Comparison of ENCODE assay signal across 20 cellular contexts in genomic region chr11:24312464-24313238, GRCh38.
DNase-seq lines count a peak whose midpoint lies in the region; ATAC-seq, FAIRE-seq and TF ChIP-seq lines count a peak whose summit lies in the region.
"Had no signal": no experiment of that assay in that cellular context is flagged by ENCODE, and none has a peak within 500 bp of the region (broad histone marks: within the 10 kb centered on the region; RNA-seq: fewer than 3 reads in every experiment).

No MANE protein-coding gene starts in this region.

- POLR2A ChIA-PET in HepG2 (lab: Yijun Ruan, JAX) (no interaction called here), PC-9 (lab: Charles Lee; ENCODE audit: unreplicated experiment) (no interaction called here)

- TF ChIP-seq RAD21 in liver (IDR thresholded peaks at IDR 0.05) (no peak), HepG2 (CRISPR knock-in tag; IDR thresholded peaks at IDR 0.05) (no peak)

- intact Hi-C loops in HepG2 (cut with micrococcal nuclease; ENCODE audit: unreplicated experiment): no loop called here
- intact Hi-C loops in ovary (cut with DNase I): no loop called here
- intact Hi-C loops in PC-9 (cut with micrococcal nuclease; ENCODE audit: unreplicated experiment): no loop called here

- TF ChIP-seq POLR2A in HepG2 (IDR thresholded peaks at IDR 0.05; ENCODE audit: insufficient read depth in 1 of 2, low read depth in 2 of 2, low read length in 2 of 2) (no peak), ovary (IDR thresholded peaks at IDR 0.05) (no peak)

- H4K20me1 ChIP-seq in HepG2 (ENCODE audit: insufficient read depth, low read length): no peaks in the 10 kb centered on the region
- no peaks in the 10 kb centered on the region for H4K20me1 ChIP-seq in PC-9 (ENCODE audit: insufficient read depth)

- CTCF ChIA-PET in HepG2 (lab: Yijun Ruan, JAX; ENCODE audit: low intra/inter-chr PET ratio, low total read pairs): no interaction called here
- CTCF ChIA-PET in PC-9 (lab: Charles Lee): no interaction called here

- no peaks in the 10 kb centered on the region for H3F3A ChIP-seq in PC-9 (ENCODE audit: insufficient read depth, low read depth)

- FAIRE-seq in HepG2 (lab: Jason Lieb, UNC): no peak
- FAIRE-seq: A549, HTR-8/SVneo had no signal

- no peak overlapping the region for H3K9ac ChIP-seq in liver (ENCODE audit: low read depth in 1 of 2, low read length in 2 of 2)
- H3K9ac ChIP-seq in HepG2 (ENCODE audit: insufficient read depth, low read depth, low read length): no peak overlapping the region
- H3K9ac ChIP-seq in adipocyte (ENCODE audit: low read length): no peak overlapping the region

- H2AFZ ChIP-seq in HepG2 (ENCODE audit: low read length): no peak overlapping the region
- no peak overlapping the region for H2AFZ ChIP-seq in PC-9

- H3K4me2 ChIP-seq in HepG2 (ENCODE audit: low read depth, low read length) (no peak overlapping the region), PC-9 (no peak overlapping the region)
- H3K4me2 ChIP-seq: A549 had no signal

- H3K9me3 ChIP-seq in liver (ENCODE audit: control insufficient read depth in 4 of 4, low read length in 3 of 4) (peaks cover 0 to 5% (median under 1%) of the 10 kb centered on the region in 4 donors), HepG2 (ENCODE audit: low read length) (peaks cover 21% of the 10 kb centered on the region), adipocyte (ENCODE audit: control insufficient read depth, low read length) (no peaks in the 10 kb centered on the region), ovary (no peaks in the 10 kb centered on the region), PC-9 (ENCODE audit: insufficient read depth, low read depth) (no peaks in the 10 kb centered on the region)

- ATAC-seq in HepG2: no peak
- ATAC-seq: A549; HCT116; naive thymus-derived CD8-positive, alpha-beta T cell; psoas muscle had no signal

- H3K27ac ChIP-seq in liver (ENCODE audit: low read depth in 1 of 2, low read length in 2 of 2) (no peak overlapping the region), HepG2 (ENCODE audit: extremely low read length, insufficient read depth, low read length) (no peak overlapping the region), ovary (no peak overlapping the region), PC-9 (no peak overlapping the region)
- H3K27ac ChIP-seq: A549, psoas muscle, upper lobe of left lung had no signal

- no peaks in the 10 kb centered on the region for H3K36me3 ChIP-seq in liver (ENCODE audit: control insufficient read depth in 4 of 4, insufficient read depth in 3 of 4, low read depth in 1 of 4, low read length in 3 of 4)
- no peaks in the 10 kb centered on the region for H3K36me3 ChIP-seq in HepG2 (replicated peaks in 1 of 2; ENCODE audit: control insufficient read depth in 1 of 2, insufficient read depth in 2 of 2, low read length in 2 of 2)
- H3K36me3 ChIP-seq in adipocyte (ENCODE audit: control insufficient read depth, insufficient read depth, low read length, severe bottlenecking): no peaks in the 10 kb centered on the region
- no peaks in the 10 kb centered on the region for H3K36me3 ChIP-seq in ovary
- H3K36me3 ChIP-seq in PC-9 (ENCODE audit: low read depth): no peaks in the 10 kb centered on the region
- H3K36me3 ChIP-seq: upper lobe of left lung had no signal

- TF ChIP-seq EP300 in HepG2 (IDR thresholded peaks at IDR 0.05; ENCODE audit: low read depth in 2 of 2, low read length in 2 of 2) (no peak), HepG2 (CRISPR knock-in tag; IDR thresholded peaks at IDR 0.05; ENCODE audit: borderline replicate concordance) (no peak), ovary (IDR thresholded peaks at IDR 0.05) (no peak)

- H3K4me1 ChIP-seq in liver (ENCODE audit: control insufficient read depth in 4 of 4, insufficient read depth in 4 of 4, low read length in 3 of 4): no peaks in the 10 kb centered on the region
- no peaks in the 10 kb centered on the region for H3K4me1 ChIP-seq in HepG2 (ENCODE audit: insufficient read depth, low read length)
- H3K4me1 ChIP-seq in adipocyte (ENCODE audit: control insufficient read depth, insufficient read depth, low read length): no peaks in the 10 kb centered on the region
- H3K4me1 ChIP-seq in ovary (ENCODE audit: insufficient read depth): no peaks in the 10 kb centered on the region
- no peaks in the 10 kb centered on the region for H3K4me1 ChIP-seq in PC-9 (replicated peaks; ENCODE audit: insufficient read depth)
- H3K4me1 ChIP-seq: A549, psoas muscle, upper lobe of left lung had no signal

- H3K4me3 ChIP-seq in liver (ENCODE audit: low read depth in 1 of 3, low read length in 3 of 3): no peak overlapping the region
- H3K4me3 ChIP-seq in HepG2 (replicated peaks in 1 of 3; ENCODE audit: insufficient read depth in 1 of 3, low read depth in 2 of 3, low read length in 3 of 3): no peak overlapping the region
- no peak overlapping the region for H3K4me3 ChIP-seq in adipocyte (ENCODE audit: low read length)
- no peak overlapping the region for H3K4me3 ChIP-seq in ovary
- H3K4me3 ChIP-seq in PC-9: no peak overlapping the region
- H3K4me3 ChIP-seq: A549, psoas muscle, upper lobe of left lung had no signal

- in situ Hi-C loops in HepG2 (cut with HindIII; ENCODE audit: extremely low pct_ligation_motif_present, low pct_unique_long_range_greater_than_20kb): no loop called here

- WGBS in liver: 68% methylated on average over 2 of the region's 2 CpGs
- WGBS in HepG2 (ENCODE audit: low lambda C conversion rate): 21% methylated on average over 2 of the region's 2 CpGs
- WGBS in ovary, 3 donors: 69 to 86% (median 72%) methylated on average over 2 of the region's 2 CpGs

- no TSS peak for BruUV-seq in HepG2 (replicated peaks; lab: Mats Ljungman, UMichigan)
- no TSS peak for BruUV-seq in PC-9 (replicated peaks; lab: Mats Ljungman, UMichigan)

- H3K79me2 ChIP-seq in HepG2 (ENCODE audit: insufficient read depth, low read length) (no peaks in the 10 kb centered on the region), PC-9 (ENCODE audit: low read depth) (no peaks in the 10 kb centered on the region)

- TF ChIP-seq CTCF in liver (IDR thresholded peaks at IDR 0.05; ENCODE audit: low read depth, low read length, missing input control) (no peak), HepG2 (CRISPR knock-in tag; IDR thresholded peaks at IDR 0.05) (no peak), ovary (IDR thresholded peaks at IDR 0.05) (no peak), PC-9 (conservative IDR thresholded peaks at IDR 0.05) (no peak)

- no peaks in the 10 kb centered on the region for H3K27me3 ChIP-seq in liver (ENCODE audit: control insufficient read depth in 4 of 4, insufficient read depth in 4 of 4, low read length in 3 of 4)
- H3K27me3 ChIP-seq in HepG2 (ENCODE audit: control insufficient read depth in 1 of 2, insufficient read depth in 2 of 2, low read length in 2 of 2): no peaks in the 10 kb centered on the region
- H3K27me3 ChIP-seq in adipocyte (replicated peaks; ENCODE audit: control insufficient read depth, insufficient read depth, low read length): no peaks in the 10 kb centered on the region
- H3K27me3 ChIP-seq in ovary: no peaks in the 10 kb centered on the region
- H3K27me3 ChIP-seq in PC-9 (ENCODE audit: insufficient read depth, low read depth): no peaks in the 10 kb centered on the region
- H3K27me3 ChIP-seq: upper lobe of left lung had no signal

- DNase-seq in HepG2 (ENCODE audit: low spot score) (no peak), adipocyte (ENCODE audit: low read depth) (peak; percentile 18), glomerular endothelial cell (ENCODE audit: extremely low read depth, low read depth, low spot score) (peak; percentile 50), ovary (no peak), DMS153 treated with DMSO at 0.1 percent for 48 hours (lab: John Stamatoyannopoulos, UW; ENCODE audit: unreplicated experiment) (no peak), PC-9 (no peak)
- DNase-seq in stimulated activated CD4-positive, alpha-beta T cell treated with anti-CD3 and anti-CD28 coated beads, Interleukin-4, amount 100 ng/mL, for 1 hour: no peak
- DNase-seq: activated CD4-positive, alpha-beta T cell treated with anti-CD3 and anti-CD28 coated beads for 4 hours; activated naive CD4-positive, alpha-beta T cell; CD4-positive, CD25-positive, alpha-beta regulatory T cell; erythroblast; head of caudate nucleus; naive thymus-derived CD8-positive, alpha-beta T cell; NCI-H2029; psoas muscle; upper lobe of left lung had no signal

- no peaks in the 10 kb centered on the region for H3K9me2 ChIP-seq in PC-9 (ENCODE audit: insufficient read depth)

TF ChIP-seq in liver, 16 proteins besides CTCF, POLR2A, EP300 and RAD21:
- TF ChIP-seq HNF4G (IDR thresholded peaks at IDR 0.05): no peak
- TF ChIP-seq NR2F2 (IDR thresholded peaks at IDR 0.05): peak; percentile 25

TF ChIP-seq in HepG2, 621 proteins besides CTCF, POLR2A, EP300 and RAD21 (continues in another document):
- TF ChIP-seq ZBTB4 (CRISPR knock-in tag; IDR thresholded peaks at IDR 0.05; ENCODE audit: borderline replicate concordance): no peak
- no peak for TF ChIP-seq SMARCC2 (IDR thresholded peaks at IDR 0.05)
- TF ChIP-seq ARHGAP35 (CRISPR knock-in tag; IDR thresholded peaks at IDR 0.05; ENCODE audit: borderline replicate concordance): no peak
- no peak for TF ChIP-seq ARNT2 (CRISPR knock-in tag; IDR thresholded peaks at IDR 0.05; ENCODE audit: low read depth)
- TF ChIP-seq MXD3 (CRISPR knock-in tag; IDR thresholded peaks at IDR 0.05): no peak
- TF ChIP-seq NFYC (CRISPR knock-in tag; IDR thresholded peaks at IDR 0.05): no peak

Comparison
In these comparisons a context has a peak if more than half of its experiments do, and no peak if none do; other contexts are left out.
1. DNase-seq: peak in adipocyte (single experiment) and glomerular endothelial cell (single experiment); none in HepG2 (single experiment), ovary (0 of 5), DMS153 treated with DMSO at 0.1 percent for 48 hours (single experiment), PC-9 (0 of 2) and stimulated activated CD4-positive, alpha-beta T cell treated with anti-CD3 and anti-CD28 coated beads, Interleukin-4, amount 100 ng/mL, for 1 hour (single experiment).